In genomic region chr2:224359569-224359968, GRCh38 we compare ENCODE assay signal across 10 cellular contexts. TPM values are rescaled to one million over a fixed set of nuclear protein-coding genes. Genes with fewer than 3 reads are reported as not detected.
DNase-seq lines count a peak whose midpoint lies in the region; ATAC-seq, FAIRE-seq and TF ChIP-seq lines count a peak whose summit lies in the region.
"Had no signal": no experiment of that assay in that cellular context is flagged by ENCODE, and none has a peak within 500 bp of the region (broad histone marks: within the 10 kb centered on the region; RNA-seq: fewer than 3 reads in every experiment).

No MANE protein-coding gene starts in this region.

- H3K27ac ChIP-seq in cardiac muscle cell (no peak overlapping the region), endothelial cell of umbilical vein (ENCODE audit: insufficient read depth, low read depth, low read length) (no peak overlapping the region), small intestine (ENCODE audit: low read depth in 1 of 2, low read length in 1 of 2) (no peak overlapping the region)

- H3K36me3 ChIP-seq in cardiac muscle cell (no peaks in the 10 kb centered on the region), endothelial cell of umbilical vein (ENCODE audit: control insufficient read depth in 2 of 2, extremely low read depth in 1 of 2, insufficient read depth in 2 of 2, low read length in 2 of 2) (no peaks in the 10 kb centered on the region), small intestine (ENCODE audit: control insufficient read depth in 2 of 2, insufficient read depth in 2 of 2, low read length in 2 of 2) (no peaks in the 10 kb centered on the region)

- H3K4me1 ChIP-seq in cardiac muscle cell (ENCODE audit: low read depth) (no peaks in the 10 kb centered on the region), endothelial cell of umbilical vein (ENCODE audit: control insufficient read depth, extremely low read depth, insufficient read depth, low read length) (no peaks in the 10 kb centered on the region), small intestine (ENCODE audit: control insufficient read depth in 2 of 2, insufficient read depth in 1 of 2, low read depth in 1 of 2, low read length in 1 of 2) (no peaks in the 10 kb centered on the region)

- POLR2A ChIA-PET in endothelial cell of umbilical vein (lab: Charles Lee), result no interaction called here

- H3K9ac ChIP-seq in endothelial cell of umbilical vein (replicated peaks; ENCODE audit: extremely low read depth, insufficient read depth, low read length), result no peak overlapping the region

- H3K4me2 ChIP-seq in endothelial cell of umbilical vein (ENCODE audit: insufficient read depth, low read length), result no peak overlapping the region

- WGBS in small intestine, 3 donors, result 68 to 76% (median 69%) methylated on average over 3 of the region's 3 CpGs

- H4K20me1 ChIP-seq in endothelial cell of umbilical vein (replicated peaks; ENCODE audit: control insufficient read depth, extremely low read depth, insufficient read depth, low read length), result no peaks in the 10 kb centered on the region

- BruUV-seq in endothelial cell of umbilical vein (replicated peaks; lab: Mats Ljungman, UMichigan), result no TSS peak

- peak; percentile 59 for FAIRE-seq in endothelial cell of umbilical vein (lab: Jason Lieb, UNC)
- FAIRE-seq in urothelium cell line (lab: Jason Lieb, UNC), result no peak
- no peak for FAIRE-seq in small intestine (lab: Jason Lieb, UNC)
- FAIRE-seq: G401.6 had no signal

- CTCF ChIA-PET in endothelial cell of umbilical vein (lab: Charles Lee), result interaction anchor here (0.5 to 4.0 kb wide), 22 partner anchors 10 to 1306 kb away, joined by 3 to 50 read pairs (median 6); no protein-coding TSS in a partner anchor

- TF ChIP-seq CTCF in cardiac muscle cell (IDR thresholded peaks at IDR 0.05; ENCODE audit: low read depth, low read length) (peak; percentile 49), endothelial cell of umbilical vein (IDR thresholded peaks at IDR 0.05; ENCODE audit: extremely low read depth in 1 of 2, insufficient read depth in 1 of 2, low read depth in 1 of 2, low read length in 2 of 2) (peak; percentile 23 to 38)

- no peaks in the 10 kb centered on the region for H3K9me1 ChIP-seq in endothelial cell of umbilical vein (replicated peaks; ENCODE audit: control insufficient read depth, extremely low read depth, insufficient read depth, low read length)

- DNase-seq in cardiac muscle cell (ENCODE audit: low read depth in 1 of 2, low spot score in 1 of 2) (peak; percentile 11 to 35), Right ventricle myocardium superior (no peak), NCI-H1930 (lab: John Stamatoyannopoulos, UW) (peak; percentile 16 to 31), endothelial cell of umbilical vein (ENCODE audit: low read depth, low spot score) (no peak), urothelium cell line (ENCODE audit: low spot score) (peak; percentile 35), NCI-H2196 (lab: John Stamatoyannopoulos, UW; ENCODE audit: unreplicated experiment) (no peak), small intestine (no peak)

- intact Hi-C loops in Right ventricle myocardium superior (cut with DNase I), result loop anchor here (5.0 kb wide), 2 partner anchors 288 to 418 kb away; no protein-coding TSS in a partner anchor
- intact Hi-C loops in endothelial cell of umbilical vein (cut with micrococcal nuclease), result loop anchor here (5.0 kb wide), 1 partner anchor 228 kb away; the partner anchor contains the start of gene CUL3

- H3K4me3 ChIP-seq in cardiac muscle cell, result no peak overlapping the region
- H3K4me3 ChIP-seq in endothelial cell of umbilical vein (replicated peaks in 1 of 3; ENCODE audit: insufficient read depth in 1 of 3, low read depth in 1 of 3, low read length in 3 of 3), result no peak overlapping the region
- no peak overlapping the region for H3K4me3 ChIP-seq in small intestine (ENCODE audit: low read depth in 1 of 2, low read length in 2 of 2)

- no peaks in the 10 kb centered on the region for H3K9me3 ChIP-seq in cardiac muscle cell (ENCODE audit: low read depth)
- no peaks in the 10 kb centered on the region for H3K9me3 ChIP-seq in endothelial cell of umbilical vein (replicated peaks; ENCODE audit: control insufficient read depth, insufficient read depth, low read length)
- no peaks in the 10 kb centered on the region for H3K9me3 ChIP-seq in small intestine (ENCODE audit: control insufficient read depth, low read depth)

- H3K27me3 ChIP-seq in cardiac muscle cell (no peaks in the 10 kb centered on the region), endothelial cell of umbilical vein (ENCODE audit: control insufficient read depth in 2 of 2, insufficient read depth in 2 of 2, low read length in 2 of 2) (peaks cover 0 to 3% of the 10 kb centered on the region in 2 experiments), small intestine (ENCODE audit: control insufficient read depth in 2 of 2, insufficient read depth in 2 of 2, low read length in 2 of 2) (no peaks in the 10 kb centered on the region)

- TF ChIP-seq POLR2A in endothelial cell of umbilical vein (IDR thresholded peaks at IDR 0.05; ENCODE audit: low read depth, low read length), result no peak

- no peaks in the 10 kb centered on the region for H3K79me2 ChIP-seq in endothelial cell of umbilical vein (ENCODE audit: control insufficient read depth, insufficient read depth, low read length)

- no peak for ATAC-seq in Right ventricle myocardium superior (ENCODE audit: poor library complexity)
- no peak for ATAC-seq in GM21737 (IDR thresholded peaks at IDR 0.05; ENCODE audit: unreplicated experiment)

- no peak overlapping the region for H2AFZ ChIP-seq in endothelial cell of umbilical vein (ENCODE audit: low read depth, low read length)

- dilution Hi-C loops in endothelial cell of umbilical vein (cut with MboI; ENCODE audit: extremely low pct_ligation_motif_present, low sequenced_read_pairs), result no loop called here

TF ChIP-seq in endothelial cell of umbilical vein, 7 proteins besides CTCF, POLR2A, EP300 and RAD21:
- no peak for TF ChIP-seq JUN (IDR thresholded peaks at IDR 0.05; ENCODE audit: borderline replicate concordance, insufficient read depth, insufficient read length, low read depth)
- no peak for TF ChIP-seq MAX (IDR thresholded peaks at IDR 0.05; ENCODE audit: insufficient read depth, insufficient read length)
- TF ChIP-seq FOS (IDR thresholded peaks at IDR 0.05; ENCODE audit: borderline replicate concordance, insufficient read depth, low read length), result no peak
- TF ChIP-seq POLR2AphosphoS5 (IDR thresholded peaks at IDR 0.05; ENCODE audit: insufficient read depth, low read depth, low read length), result no peak
- no peak for TF ChIP-seq GATA2 (IDR thresholded peaks at IDR 0.05; ENCODE audit: insufficient read depth, insufficient read length, low read depth, low read length)
- TF ChIP-seq EZH2 (IDR thresholded peaks at IDR 0.05; ENCODE audit: borderline replicate concordance, low read depth, low read length, severe bottlenecking), result no peak
- no peak for TF ChIP-seq MYC (IDR thresholded peaks at IDR 0.05; ENCODE audit: low read depth, low read length)
TF ChIP-seq in endothelial cell of umbilical vein: peak in this region for 0.

RNA-seq across cellular contexts. Expression of gene FAM124B, which starts 42.3 kb away (rescaled TPM):
- total RNA-seq in cardiac muscle cell (0.30 TPM in 1 of 2 replicates, not detected in the other), Right ventricle myocardium superior (1.00 TPM), endothelial cell of umbilical vein (81.4 and 82.0 TPM in 2 replicates)
- polyA plus RNA-seq in cardiac muscle cell (0.17 TPM in 1 of 2 replicates, not detected in the other), endothelial cell of umbilical vein (91.7 and 119 TPM in 2 replicates), small intestine (1 to 10 TPM in 1 of 3 donors, under 1 TPM in 1, not detected in 1; 0.81 to 2.0 TPM)
- polyA plus RNA-seq in endothelial cell of umbilical vein (2011; cell fraction: cytosol; rRNA removed), result 92.1 and 97.9 TPM in 2 replicates
- 146 and 167 TPM in 2 replicates for polyA plus RNA-seq in endothelial cell of umbilical vein (2011; cell fraction: nucleus; rRNA removed)
- 72.5 and 82.2 TPM in 2 replicates for polyA plus RNA-seq in endothelial cell of umbilical vein (2012)
- polyA minus RNA-seq in endothelial cell of umbilical vein, result 291 and 351 TPM in 2 replicates
- polyA minus RNA-seq in endothelial cell of umbilical vein (2011; cell fraction: cytosol; rRNA and poly(A)+ RNA removed), result not detected
- polyA minus RNA-seq in endothelial cell of umbilical vein (2011; cell fraction: nucleus; rRNA and poly(A)+ RNA removed), result 376 and 437 TPM in 2 replicates
- total RNA-seq: HT1080 had no signal

Comparison
In these comparisons a context has a peak if more than half of its experiments do, and no peak if none do; other contexts are left out.
1. DNase-seq: peak in cardiac muscle cell (2 of 2), NCI-H1930 (2 of 2) and urothelium cell line (single experiment); none in Right ventricle myocardium superior (single experiment), endothelial cell of umbilical vein (single experiment), NCI-H2196 (single experiment) and small intestine (single experiment).
2. RNA of gene FAM124B, which starts 42.3 kb away (total RNA-seq): 81.4 to 82.0 TPM in endothelial cell of umbilical vein; 1.00 TPM in Right ventricle myocardium superior (single experiment) and 0.30 TPM in cardiac muscle cell; every median in the first group is over 10 times any median in the second.